11 cellular contexts compared by ENCODE assay signal in genomic region chr5:10440367-10440990, GRCh38. TPM values are rescaled to one million over a fixed set of nuclear protein-coding genes. Genes with fewer than 3 reads are reported as not detected.
DNase-seq lines count a peak whose midpoint lies in the region; ATAC-seq, FAIRE-seq and TF ChIP-seq lines count a peak whose summit lies in the region.
"Had no signal": no experiment of that assay in that cellular context is flagged by ENCODE, and none has a peak within 500 bp of the region (broad histone marks: within the 10 kb centered on the region; RNA-seq: fewer than 3 reads in every experiment).

No MANE protein-coding gene starts in this region.

- H3K27ac Mint-ChIP-seq in T-helper 1 cell treated with Interleukin-12 subunit alpha and Interleukin-12 subunit beta and Interleukin-4 antibody, amounts not matched to agents 30 μg/mL and 1 μg/mL, for 36 hours: no peak overlapping the region
- H3K27ac Mint-ChIP-seq in WTC11: no peak overlapping the region

- H3K27ac ChIP-seq in hepatocyte (no peak overlapping the region), skeletal muscle tissue (ENCODE audit: low read depth, low read length) (no peak overlapping the region)

- H3K9me3 ChIP-seq in hepatocyte (ENCODE audit: low read depth) (no peaks in the 10 kb centered on the region), skeletal muscle tissue (ENCODE audit: control insufficient read depth in 3 of 3, low read length in 3 of 3) (no peaks in the 10 kb centered on the region)
- H3K9me3 ChIP-seq: tibial nerve had no signal

- CTCF ChIA-PET in WTC11 (lab: Charles Lee): interaction anchor here (1.0 to 4.6 kb wide), 3 partner anchors 16 to 187 kb away, joined by 3 to 26 read pairs (median 7); partner anchors contain the start of gene MARCHF6

- H4K20me1 ChIP-seq in hepatocyte (ENCODE audit: insufficient read depth, poor library complexity, severe bottlenecking): no peaks in the 10 kb centered on the region

- peaks cover 22% of the 10 kb centered on the region for H3K4me1 Mint-ChIP-seq in T-helper 1 cell treated with Interleukin-12 subunit alpha and Interleukin-12 subunit beta and Interleukin-4 antibody, amounts not matched to agents 30 μg/mL and 1 μg/mL, for 36 hours (ENCODE audit: low read depth)
- peaks cover 9% of the 10 kb centered on the region for H3K4me1 Mint-ChIP-seq in WTC11

- peak overlapping the region in 2 of 3 donors; percentile 72 to 82 for H3K9ac ChIP-seq in skeletal muscle tissue (ENCODE audit: low read depth in 1 of 3, low read length in 3 of 3)

- POLR2A ChIA-PET in WTC11 (lab: Charles Lee): interaction anchor here (1.2 kb wide), 1 partner anchor 12 kb away, joined by 3 read pairs; no protein-coding TSS in a partner anchor

- peak overlapping the region; percentile 27 for H3K4me3 Mint-ChIP-seq in T-helper 1 cell treated with Interleukin-12 subunit alpha and Interleukin-12 subunit beta and Interleukin-4 antibody, amounts not matched to agents 30 μg/mL and 1 μg/mL, for 36 hours
- H3K4me3 Mint-ChIP-seq in WTC11: peak overlapping the region; percentile 81

- peak overlapping the region; percentile 44 for H3K4me3 ChIP-seq in hepatocyte
- H3K4me3 ChIP-seq in skeletal muscle tissue (ENCODE audit: low read length in 3 of 3): peak overlapping the region; percentile 86 to 90 (median 89)

- H3K27me3 ChIP-seq in hepatocyte (peaks cover 5% of the 10 kb centered on the region), skeletal muscle tissue (ENCODE audit: control insufficient read depth in 3 of 3, insufficient read depth in 3 of 3, low read length in 3 of 3) (no peaks in the 10 kb centered on the region)
- H3K27me3 ChIP-seq: tibial nerve had no signal

- WGBS in hepatocyte (ENCODE audit: low lambda C conversion rate, missing lambda C conversion rate): 79% methylated on average over 16 of the region's 16 CpGs

- ATAC-seq in WTC11 (no peak), GM21737 (IDR thresholded peaks at IDR 0.05; ENCODE audit: unreplicated experiment) (no peak)

- peak overlapping the region; percentile 94 for H3K4me2 ChIP-seq in hepatocyte

- no peak overlapping the region for H2AFZ ChIP-seq in hepatocyte

- FAIRE-seq in HTR-8/SVneo (lab: Jason Lieb, UNC): no peak

- DNase-seq in T-helper 1 cell (no peak), WTC11 (ENCODE audit: low spot score) (no peak), hepatocyte (ENCODE audit: low spot score) (no peak), NCI-H2029 treated with DMSO at 0.1 percent for 48 hours (lab: John Stamatoyannopoulos, UW) (no peak), HTR-8/SVneo (ENCODE audit: insufficient read length, low spot score) (no peak)
- DNase-seq: activated T-cell treated with anti-CD3 and anti-CD28 coated beads, Interleukin-2, amount 50 U/mL, for 48 hours; NCI-H187 had no signal

- H3K36me3 Mint-ChIP-seq in T-helper 1 cell treated with Interleukin-12 subunit alpha and Interleukin-12 subunit beta and Interleukin-4 antibody, amounts not matched to agents 30 μg/mL and 1 μg/mL, for 36 hours (ENCODE audit: low read depth): peaks cover 19% of the 10 kb centered on the region
- H3K36me3 Mint-ChIP-seq in WTC11: no peaks in the 10 kb centered on the region

- H3K36me3 ChIP-seq in hepatocyte (replicated peaks; ENCODE audit: insufficient read depth, low read depth) (no peaks in the 10 kb centered on the region), skeletal muscle tissue (ENCODE audit: control insufficient read depth in 3 of 3, insufficient read depth in 3 of 3, low read length in 3 of 3) (no peaks in the 10 kb centered on the region)

- peaks cover 9% of the 10 kb centered on the region for H3K9me3 Mint-ChIP-seq in T-helper 1 cell treated with Interleukin-12 subunit alpha and Interleukin-12 subunit beta and Interleukin-4 antibody, amounts not matched to agents 30 μg/mL and 1 μg/mL, for 36 hours
- H3K9me3 Mint-ChIP-seq in WTC11: no peaks in the 10 kb centered on the region

- H3K4me1 ChIP-seq in hepatocyte (ENCODE audit: insufficient read depth): peaks cover 11% of the 10 kb centered on the region
- H3K4me1 ChIP-seq in skeletal muscle tissue (ENCODE audit: control insufficient read depth in 3 of 3, insufficient read depth in 3 of 3, low read length in 3 of 3): peaks cover 13 to 25% (median 15%) of the 10 kb centered on the region in 3 donors

- H3K79me2 ChIP-seq in hepatocyte: no peaks in the 10 kb centered on the region

- TF ChIP-seq CTCF in WTC11 (IDR thresholded peaks at IDR 0.05): no peak
- no peak for TF ChIP-seq CTCF in hepatocyte (IDR thresholded peaks at IDR 0.05; ENCODE audit: poor library complexity)

- no peaks in the 10 kb centered on the region for H3K9me2 ChIP-seq in hepatocyte (replicated peaks; ENCODE audit: insufficient read depth)

- peaks cover 4% of the 10 kb centered on the region for H3K27me3 Mint-ChIP-seq in T-helper 1 cell treated with Interleukin-12 subunit alpha and Interleukin-12 subunit beta and Interleukin-4 antibody, amounts not matched to agents 30 μg/mL and 1 μg/mL, for 36 hours (ENCODE audit: low read depth)
- H3K27me3 Mint-ChIP-seq in WTC11 (ENCODE audit: low read depth): peaks cover 35% of the 10 kb centered on the region

TF ChIP-seq in WTC11, 78 proteins besides CTCF, POLR2A, EP300 and RAD21:
- TF ChIP-seq SMAD4 (CRISPR knock-in tag; IDR thresholded peaks at IDR 0.05) (no peak), ATF1 (CRISPR knock-in tag; IDR thresholded peaks at IDR 0.05) (no peak), TEAD1 (CRISPR knock-in tag; IDR thresholded peaks at IDR 0.05) (no peak), ATF6 (CRISPR knock-in tag; IDR thresholded peaks at IDR 0.05) (no peak), NR3C1 (CRISPR knock-in tag; conservative IDR thresholded peaks at IDR 0.05; ENCODE audit: low read depth) (no peak), MYBL2 (CRISPR knock-in tag; IDR thresholded peaks at IDR 0.05) (no peak), ZBTB21 (CRISPR knock-in tag; IDR thresholded peaks at IDR 0.05; ENCODE audit: borderline replicate concordance) (no peak), ELF4 (CRISPR knock-in tag; IDR thresholded peaks at IDR 0.05; ENCODE audit: low read depth) (no peak), E2F1 (CRISPR knock-in tag; IDR thresholded peaks at IDR 0.05) (no peak), OVOL2 (CRISPR knock-in tag; IDR thresholded peaks at IDR 0.05; ENCODE audit: borderline replicate concordance) (no peak), SOX15 (CRISPR knock-in tag; IDR thresholded peaks at IDR 0.05) (no peak), SP1 (CRISPR knock-in tag; conservative IDR thresholded peaks at IDR 0.05) (no peak), ETV6 (CRISPR knock-in tag; IDR thresholded peaks at IDR 0.05) (no peak), SMAD3 (CRISPR knock-in tag; IDR thresholded peaks at IDR 0.05; ENCODE audit: borderline replicate concordance) (no peak), ZNF425 (CRISPR knock-in tag; conservative IDR thresholded peaks at IDR 0.05) (no peak), ZNF423 (CRISPR knock-in tag; IDR thresholded peaks at IDR 0.05) (no peak)

RNA-seq across cellular contexts. Expression of gene ROPN1L, which starts 1.2 kb away (rescaled TPM):
- total RNA-seq in WTC11 (2021): 0.27 TPM in 1 of 3 replicates, not detected in the others
- 0.28 and 0.30 TPM in 2 replicates for total RNA-seq in hepatocyte
- polyA plus RNA-seq in hepatocyte: not detected in 2 replicates
- total RNA-seq in skeletal muscle tissue: not detected
